ENCODE assay signal across 8 cellular contexts in the genomic region with DNA sequence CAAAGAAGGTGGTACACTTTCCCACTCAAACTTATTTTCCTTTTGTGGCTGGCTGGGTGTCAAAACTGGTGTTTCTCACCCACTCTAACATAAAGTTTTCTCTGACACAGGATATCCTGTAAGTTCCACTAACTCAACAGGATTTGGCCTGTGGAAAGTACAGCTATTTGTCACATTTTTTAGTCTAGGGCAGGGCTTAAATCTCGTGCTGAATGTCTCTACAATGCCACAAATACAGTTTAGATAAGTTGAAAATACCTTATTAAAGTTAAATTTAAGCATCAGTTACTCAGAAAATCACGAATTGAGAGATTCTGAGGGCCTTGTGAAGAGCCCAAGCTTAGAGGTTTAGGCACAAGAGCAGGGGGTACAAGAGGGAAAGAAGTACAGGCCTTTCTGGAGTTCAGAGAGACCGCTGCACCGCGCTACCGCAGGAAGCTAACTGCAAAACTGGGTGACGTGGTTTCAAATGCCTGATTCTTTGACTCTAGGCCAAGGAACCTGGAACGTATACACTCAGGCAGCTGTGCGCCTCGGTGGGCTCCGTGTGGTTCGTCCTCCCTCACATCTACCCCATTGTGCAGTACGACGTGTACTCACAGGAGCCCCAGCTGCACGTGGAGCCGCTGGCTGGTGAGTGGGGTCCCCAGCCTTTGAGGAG. TPM values are rescaled to one million over a fixed set of nuclear protein-coding genes. Genes with fewer than 3 reads are reported as not detected.
DNase-seq lines count a peak whose midpoint lies in the region; ATAC-seq, FAIRE-seq and TF ChIP-seq lines count a peak whose summit lies in the region.
"Had no signal": no experiment of that assay in that cellular context is flagged by ENCODE, and none has a peak within 500 bp of the region (broad histone marks: within the 10 kb centered on the region; RNA-seq: fewer than 3 reads in every experiment).

No MANE protein-coding gene starts in this region.

- intact Hi-C loops in activated CD8-positive, alpha-beta T cell treated with anti-CD3 and anti-CD28 coated beads for 36 hours (cut with micrococcal nuclease): loop anchor here (2.0 kb wide), 1 partner anchor 19 kb away; no protein-coding TSS in a partner anchor

- CTCF ChIA-PET in activated CD8-positive, alpha-beta T cell treated with anti-CD3 and anti-CD28 coated beads for 36 hours (lab: Charles Lee): interaction anchor here (1.0 to 2.5 kb wide), 6 partner anchors 11 to 295 kb away, joined by 4 to 17 read pairs (median 8); a partner anchor contains a TSS

- H3K9me3 Mint-ChIP-seq in activated CD8-positive, alpha-beta T cell treated with anti-CD3 and anti-CD28 coated beads for 36 hours: no peaks in the 10 kb centered on the region
- H3K9me3 Mint-ChIP-seq in natural killer cell treated with Interleukin-12 subunit alpha and Interleukin-12 subunit beta and Interleukin-15 and Interleukin-18, amount 100 ng/mL, for 72 hours: no peaks in the 10 kb centered on the region
- no peaks in the 10 kb centered on the region for H3K9me3 Mint-ChIP-seq in type B pancreatic cell

- peak overlapping the region; percentile 78 for H3K4me3 Mint-ChIP-seq in activated CD8-positive, alpha-beta T cell treated with anti-CD3 and anti-CD28 coated beads for 36 hours
- H3K4me3 Mint-ChIP-seq in natural killer cell treated with Interleukin-12 subunit alpha and Interleukin-12 subunit beta and Interleukin-15 and Interleukin-18, amount 100 ng/mL, for 72 hours: peak overlapping the region; percentile 88
- H3K4me3 Mint-ChIP-seq in type B pancreatic cell: peak overlapping the region; percentile 78

- ATAC-seq in activated CD8-positive, alpha-beta T cell treated with anti-CD3 and anti-CD28 coated beads for 36 hours: peak; percentile 80
- peak; percentile 77 to 80 for ATAC-seq in natural killer cell treated with Interleukin-12 subunit alpha and Interleukin-12 subunit beta and Interleukin-15 and Interleukin-18, amount 100 ng/mL, for 72 hours
- no peak for ATAC-seq in GM18511 (IDR thresholded peaks at IDR 0.05; ENCODE audit: unreplicated experiment)

- peaks cover 87% of the 10 kb centered on the region for H3K4me1 Mint-ChIP-seq in activated CD8-positive, alpha-beta T cell treated with anti-CD3 and anti-CD28 coated beads for 36 hours (ENCODE audit: low read depth)
- H3K4me1 Mint-ChIP-seq in natural killer cell treated with Interleukin-12 subunit alpha and Interleukin-12 subunit beta and Interleukin-15 and Interleukin-18, amount 100 ng/mL, for 72 hours (ENCODE audit: low read depth in 2 of 2): peaks cover 82 to 90% of the 10 kb centered on the region in 2 donors
- H3K4me1 Mint-ChIP-seq in type B pancreatic cell (ENCODE audit: unreplicated experiment): peaks cover 17% of the 10 kb centered on the region

- FAIRE-seq in bronchial epithelial cell (lab: Jason Lieb, UNC): no peak

- peaks cover 30% of the 10 kb centered on the region for H3K36me3 ChIP-seq in bronchial epithelial cell (ENCODE audit: control insufficient read depth, insufficient read depth, low read length)

- H3K4me3 ChIP-seq in bronchial epithelial cell (ENCODE audit: low read depth, low read length): no peak overlapping the region

- no peaks in the 10 kb centered on the region for H3K27me3 Mint-ChIP-seq in activated CD8-positive, alpha-beta T cell treated with anti-CD3 and anti-CD28 coated beads for 36 hours
- no peaks in the 10 kb centered on the region for H3K27me3 Mint-ChIP-seq in natural killer cell treated with Interleukin-12 subunit alpha and Interleukin-12 subunit beta and Interleukin-15 and Interleukin-18, amount 100 ng/mL, for 72 hours
- H3K27me3 Mint-ChIP-seq in type B pancreatic cell: no peaks in the 10 kb centered on the region

- DNase-seq in activated CD8-positive, alpha-beta T cell treated with anti-CD3 and anti-CD28 coated beads for 36 hours: peak; percentile 91
- DNase-seq in bronchial epithelial cell (ENCODE audit: low read depth) (peak; percentile 6), type B pancreatic cell (ENCODE audit: extremely low spot score, unreplicated experiment) (no peak), DMS 273 (lab: John Stamatoyannopoulos, UW; ENCODE audit: unreplicated experiment) (no peak), medulla oblongata (ENCODE audit: extremely low spot score) (no peak)
- DNase-seq in natural killer cell treated with Interleukin-12 subunit alpha and Interleukin-12 subunit beta and Interleukin-15 and Interleukin-18, amount 100 ng/mL, for 72 hours (ENCODE audit: low spot score): peak; percentile 75
- DNase-seq: NCI-H345 had no signal

- no peak for TF ChIP-seq CTCF in activated CD8-positive, alpha-beta T cell treated with anti-CD3 and anti-CD28 coated beads for 36 hours (IDR thresholded peaks at IDR 0.05)
- no peak for TF ChIP-seq CTCF in bronchial epithelial cell (IDR thresholded peaks at IDR 0.05; ENCODE audit: insufficient read depth, low read length, severe bottlenecking)
- no peak for TF ChIP-seq CTCF in type B pancreatic cell (conservative IDR thresholded peaks at IDR 0.05)

- peaks cover 87% of the 10 kb centered on the region for H3K36me3 Mint-ChIP-seq in activated CD8-positive, alpha-beta T cell treated with anti-CD3 and anti-CD28 coated beads for 36 hours (ENCODE audit: low read depth)
- peaks cover 39% of the 10 kb centered on the region for H3K36me3 Mint-ChIP-seq in natural killer cell treated with Interleukin-12 subunit alpha and Interleukin-12 subunit beta and Interleukin-15 and Interleukin-18, amount 100 ng/mL, for 72 hours
- H3K36me3 Mint-ChIP-seq in type B pancreatic cell: peaks cover 27% of the 10 kb centered on the region

- H3K27ac Mint-ChIP-seq in activated CD8-positive, alpha-beta T cell treated with anti-CD3 and anti-CD28 coated beads for 36 hours: peak overlapping the region; percentile 97
- H3K27ac Mint-ChIP-seq in natural killer cell treated with Interleukin-12 subunit alpha and Interleukin-12 subunit beta and Interleukin-15 and Interleukin-18, amount 100 ng/mL, for 72 hours: peak overlapping the region; percentile 94 to 95
- H3K27ac Mint-ChIP-seq in type B pancreatic cell: peak overlapping the region; percentile 99

- no peaks in the 10 kb centered on the region for H3K27me3 ChIP-seq in bronchial epithelial cell (ENCODE audit: control insufficient read depth, insufficient read depth, low read length)

- POLR2A ChIA-PET in activated CD8-positive, alpha-beta T cell treated with anti-CD3 and anti-CD28 coated beads for 36 hours (lab: Charles Lee): interaction anchor here (0.6 to 4.1 kb wide), 13 partner anchors 8 to 241 kb away, joined by 3 to 35 read pairs (median 8); a partner anchor contains a TSS

RNA-seq across cellular contexts. Expression of a gene that starts 23.4 kb away (rescaled TPM):
- total RNA-seq in activated CD8-positive, alpha-beta T cell treated with anti-CD3 and anti-CD28 coated beads for 36 hours: 10 to 100 TPM in 1 of 2 experiments, 1 to 10 TPM in 1; 9.3 to 10.1 TPM
- 14.7 and 23.3 TPM in 2 replicates for total RNA-seq in bronchial epithelial cell
- 10 to 100 TPM; 31.4 to 69.6 TPM for total RNA-seq in natural killer cell treated with Interleukin-12 subunit alpha and Interleukin-12 subunit beta and Interleukin-15 and Interleukin-18, amount 100 ng/mL, for 72 hours
- total RNA-seq in type B pancreatic cell (ENCODE audit: low replicate concordance): 5.1 and 5.8 TPM in 2 replicates

RNA-seq across cellular contexts. Expression of a gene that starts 49.7 kb away (rescaled TPM):
- total RNA-seq in activated CD8-positive, alpha-beta T cell treated with anti-CD3 and anti-CD28 coated beads for 36 hours: 10 to 100 TPM; 10.3 to 11.8 TPM
- 15.5 and 21.0 TPM in 2 replicates for total RNA-seq in bronchial epithelial cell
- 10 to 100 TPM; 15.9 to 40.4 TPM for total RNA-seq in natural killer cell treated with Interleukin-12 subunit alpha and Interleukin-12 subunit beta and Interleukin-15 and Interleukin-18, amount 100 ng/mL, for 72 hours
- 6.9 and 13.4 TPM in 2 replicates for total RNA-seq in type B pancreatic cell (ENCODE audit: low replicate concordance)

Comparison
In these comparisons a context has a peak if more than half of its experiments do, and no peak if none do; other contexts are left out.
1. DNase-seq: peak in activated CD8-positive, alpha-beta T cell treated with anti-CD3 and anti-CD28 coated beads for 36 hours (single experiment), bronchial epithelial cell (single experiment) and natural killer cell treated with Interleukin-12 subunit alpha and Interleukin-12 subunit beta and Interleukin-15 and Interleukin-18, amount 100 ng/mL, for 72 hours (single experiment); none in type B pancreatic cell (single experiment), DMS 273 (single experiment) and medulla oblongata (single experiment).
2. Peak in every context shown above with its lines, with median percentiles within 50 percentile points of each other: H3K27ac Mint-ChIP-seq and H3K4me3 Mint-ChIP-seq.